ENCODE assay signal across 21 cellular contexts in genomic region chr1:76938304-76938703, GRCh38.
"Had no signal": no experiment of that assay in that cellular context is flagged by ENCODE, and none has a peak within 500 bp of the region (broad histone marks: within the 10 kb centered on the region; RNA-seq: fewer than 3 reads in every experiment).

No MANE protein-coding gene starts in this region.

- H3K36me3 ChIP-seq: colonic mucosa, esophagus squamous epithelium, gastroesophageal sphincter, left ventricle myocardium inferior, neutrophil, tibial artery, upper lobe of left lung, uterus had no signal

- H3K36me3 Mint-ChIP-seq: immature natural killer cell; naive B cell; stimulated activated effector memory CD8-positive, alpha-beta T cell treated with anti-CD3 and anti-CD28 coated beads, Interleukin-12 subunit alpha, Interleukin-12 subunit beta, amount 100 ng/mL, for 72 hours had no signal

- H3K9me3 ChIP-seq: colonic mucosa, esophagus squamous epithelium, gastroesophageal sphincter, left ventricle myocardium inferior, neutrophil, tibial artery, upper lobe of left lung, uterus had no signal

- H3K4me3 ChIP-seq: colonic mucosa, esophagus squamous epithelium, gastroesophageal sphincter, left ventricle myocardium inferior, lung, tibial artery, upper lobe of left lung, uterus had no signal

- H3K27me3 ChIP-seq: colonic mucosa, esophagus squamous epithelium, gastroesophageal sphincter, neutrophil, tibial artery, upper lobe of left lung, uterus had no signal

- ATAC-seq: gastroesophageal sphincter; left cardiac atrium; right cardiac atrium; stimulated activated effector memory CD8-positive, alpha-beta T cell treated with anti-CD3 and anti-CD28 coated beads, Interleukin-12 subunit alpha, Interleukin-12 subunit beta, amount 100 ng/mL, for 72 hours; stimulated activated naive CD8-positive, alpha-beta T cell treated with anti-CD3 and anti-CD28 coated beads, Interleukin-15, Interleukin-2, amounts not matched to agents 100 U/mL and 50 U/mL, for 24 hours had no signal

- H3K4me3 Mint-ChIP-seq: immature natural killer cell; naive B cell; stimulated activated effector memory CD8-positive, alpha-beta T cell treated with anti-CD3 and anti-CD28 coated beads, Interleukin-12 subunit alpha, Interleukin-12 subunit beta, amount 100 ng/mL, for 72 hours had no signal

- H3K9me3 Mint-ChIP-seq: naive B cell; nephron; stimulated activated effector memory CD8-positive, alpha-beta T cell treated with anti-CD3 and anti-CD28 coated beads, Interleukin-12 subunit alpha, Interleukin-12 subunit beta, amount 100 ng/mL, for 72 hours had no signal

- H3K4me1 Mint-ChIP-seq: naive B cell; stimulated activated effector memory CD8-positive, alpha-beta T cell treated with anti-CD3 and anti-CD28 coated beads, Interleukin-12 subunit alpha, Interleukin-12 subunit beta, amount 100 ng/mL, for 72 hours had no signal

- H3K27me3 Mint-ChIP-seq: naive B cell had no signal

- DNase-seq: colonic mucosa; dermis blood vessel endothelial cell; esophagus squamous epithelium; immature natural killer cell; kidney; left cardiac atrium; left ventricle myocardium inferior; midbrain; naive B cell; right cardiac atrium; stimulated activated CD4-positive, alpha-beta T cell treated with anti-CD3 and anti-CD28 coated beads, Interleukin-4, amount 100 ng/mL, for 1 hour; stimulated activated CD8-positive, alpha-beta memory T cell treated with anti-CD3 and anti-CD28 coated beads, Interleukin-4, amount 100 ng/mL, for 48 hours; stimulated activated naive CD8-positive, alpha-beta T cell treated with anti-CD3 and anti-CD28 coated beads, Interleukin-15, Interleukin-2, amounts not matched to agents 100 U/mL and 50 U/mL, for 24 hours; tibial artery; upper lobe of left lung; uterus had no signal

- H3K27ac ChIP-seq: colonic mucosa, esophagus squamous epithelium, gastroesophageal sphincter, left ventricle myocardium inferior, neutrophil, tibial artery, upper lobe of left lung, uterus had no signal

- H3K4me1 ChIP-seq: colonic mucosa, esophagus squamous epithelium, gastroesophageal sphincter, left ventricle myocardium inferior, tibial artery, upper lobe of left lung, uterus had no signal

- H3K27ac Mint-ChIP-seq: immature natural killer cell; naive B cell; stimulated activated effector memory CD8-positive, alpha-beta T cell treated with anti-CD3 and anti-CD28 coated beads, Interleukin-12 subunit alpha, Interleukin-12 subunit beta, amount 100 ng/mL, for 72 hours had no signal
